2 cellular contexts compared by ENCODE assay signal in the genomic region with DNA sequence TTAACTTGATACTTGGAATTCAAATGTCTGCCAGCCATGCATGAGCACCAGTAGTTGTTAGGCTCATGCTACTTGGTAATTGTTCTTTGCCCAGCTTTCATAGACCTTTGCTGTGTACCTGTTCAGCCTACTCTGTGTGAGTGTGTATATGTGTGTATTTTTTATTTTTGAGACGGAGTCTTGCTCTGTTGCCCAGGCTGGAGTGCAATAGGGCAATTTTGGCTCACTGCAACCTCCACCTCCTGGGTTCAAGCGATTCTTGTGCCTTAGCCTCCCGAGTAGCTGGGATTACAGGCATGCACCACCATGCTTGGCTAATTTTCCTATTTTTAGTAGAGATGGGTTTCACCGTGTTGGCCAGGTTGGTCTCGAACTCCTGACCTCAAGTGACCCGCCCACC. TPM values are rescaled to one million over a fixed set of nuclear protein-coding genes. Genes with fewer than 3 reads are reported as not detected.
"Had no signal": no experiment of that assay in that cellular context is flagged by ENCODE, and none has a peak within 500 bp of the region (broad histone marks: within the 10 kb centered on the region; RNA-seq: fewer than 3 reads in every experiment).

No MANE protein-coding gene starts in this region.

RNA-seq across cellular contexts. Expression of gene MGARP, which starts 42.5 kb away (rescaled TPM):
- total RNA-seq: lower lobe of right lung, mononuclear cell had no signal
